ENCODE assay signal across 9 cellular contexts in the genomic region with DNA sequence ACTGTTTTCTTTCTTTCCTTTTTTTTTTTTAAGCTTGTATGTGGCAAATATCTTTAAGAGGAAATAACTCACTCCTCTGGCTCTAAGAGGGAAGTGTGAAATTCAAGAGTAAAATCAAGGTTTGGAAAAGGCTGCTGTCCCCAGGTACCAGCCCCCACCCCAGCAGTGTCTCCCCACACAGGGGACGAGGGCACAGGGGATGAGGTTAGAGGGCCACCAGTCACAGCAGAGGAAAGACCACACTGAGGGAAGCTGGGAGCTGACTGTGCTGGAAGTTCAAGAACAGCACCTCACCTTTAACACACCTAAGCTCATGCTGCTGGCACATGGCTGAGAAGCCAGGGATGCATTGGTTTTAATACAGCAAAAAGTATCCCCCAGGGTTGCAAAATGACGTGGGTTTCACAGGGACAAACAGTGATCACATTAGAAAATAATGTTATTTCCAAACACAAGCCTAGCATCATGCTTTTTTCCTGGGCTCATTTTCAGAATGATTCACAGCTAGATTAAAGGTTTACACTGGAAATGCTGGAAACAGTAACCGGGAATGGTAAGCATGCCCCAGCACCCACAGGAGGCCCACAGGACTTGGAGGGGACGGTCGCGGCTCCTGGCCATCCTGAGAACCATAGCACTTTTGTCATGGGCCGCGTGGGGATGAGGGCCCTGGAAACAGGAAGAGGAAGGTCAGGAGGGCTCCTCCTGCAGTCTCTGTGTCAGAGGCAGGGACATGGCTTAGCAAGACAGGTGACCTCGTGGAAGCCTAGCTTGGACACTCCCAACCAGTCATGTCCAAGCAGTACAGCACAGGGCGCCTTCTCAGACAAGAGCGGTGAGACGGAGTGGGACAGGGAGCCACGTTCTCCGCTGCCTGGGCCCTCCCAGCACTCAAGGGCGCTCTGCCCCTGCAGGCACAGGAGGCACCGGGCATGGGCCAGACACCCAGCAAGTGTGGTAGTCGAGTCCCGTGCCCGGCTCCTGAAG. TPM values are rescaled to one million over a fixed set of nuclear protein-coding genes. Genes with fewer than 3 reads are reported as not detected.
A peak's percentile ranks its signal among the peaks of the same experiment; 100 is the strongest.
DNase-seq lines count a peak whose midpoint lies in the region; ATAC-seq and TF ChIP-seq lines count a peak whose summit lies in the region.
"Had no signal": no experiment of that assay in that cellular context is flagged by ENCODE, and none has a peak within 500 bp of the region (broad histone marks: within the 10 kb centered on the region; RNA-seq: fewer than 3 reads in every experiment).

No MANE protein-coding gene starts in this region.

- no peak for TF ChIP-seq CTCF in right atrium auricular region (IDR thresholded peaks at IDR 0.05)

- H3K27ac ChIP-seq in GM23248 (peak overlapping the region; percentile 97), right atrium auricular region (no peak overlapping the region)

- H3K9ac ChIP-seq in GM23248: peak overlapping the region; percentile 80

- H3K9me3 Mint-ChIP-seq in stimulated activated effector memory CD8-positive, alpha-beta T cell treated with anti-CD3 and anti-CD28 coated beads, Interleukin-12 subunit alpha, Interleukin-12 subunit beta, amount 100 ng/mL, for 72 hours: no peaks in the 10 kb centered on the region

- H3K27ac Mint-ChIP-seq in stimulated activated effector memory CD8-positive, alpha-beta T cell treated with anti-CD3 and anti-CD28 coated beads, Interleukin-12 subunit alpha, Interleukin-12 subunit beta, amount 100 ng/mL, for 72 hours: peak overlapping the region; percentile 92

- H3K36me3 Mint-ChIP-seq in stimulated activated effector memory CD8-positive, alpha-beta T cell treated with anti-CD3 and anti-CD28 coated beads, Interleukin-12 subunit alpha, Interleukin-12 subunit beta, amount 100 ng/mL, for 72 hours: peaks cover 71% of the 10 kb centered on the region

- WGBS in GM23248 (ENCODE audit: low coverage in 1 of 2, low lambda C conversion rate in 2 of 2, missing lambda C conversion rate in 2 of 2), 2 experiments: 61 to 64% methylated on average over 19 of the region's 19 CpGs

- no peak overlapping the region for H3K4me3 ChIP-seq in GM23248
- H3K4me3 ChIP-seq in right atrium auricular region: no peak overlapping the region

- in situ Hi-C loops in GM23248 (cut with MboI): no loop called here

- H3K9me3 ChIP-seq in GM23248 (ENCODE audit: low read depth) (no peaks in the 10 kb centered on the region), right atrium auricular region (no peaks in the 10 kb centered on the region)

- H3K4me2 ChIP-seq in GM23248 (ENCODE audit: unreplicated experiment): peak overlapping the region; percentile 52

- H3K4me3 Mint-ChIP-seq in stimulated activated effector memory CD8-positive, alpha-beta T cell treated with anti-CD3 and anti-CD28 coated beads, Interleukin-12 subunit alpha, Interleukin-12 subunit beta, amount 100 ng/mL, for 72 hours: peak overlapping the region; percentile 47

- peaks cover 25% of the 10 kb centered on the region for H3K4me1 ChIP-seq in GM23248 (ENCODE audit: insufficient read depth)
- peaks cover 0 to 9% of the 10 kb centered on the region in 2 donors for H3K4me1 ChIP-seq in right atrium auricular region

- peaks cover 93% of the 10 kb centered on the region for H3K79me2 ChIP-seq in GM23248 (ENCODE audit: insufficient read depth)

- H3K9me2 ChIP-seq in GM23248 (ENCODE audit: insufficient read depth): no peaks in the 10 kb centered on the region

- H2AFZ ChIP-seq in GM23248: no peak overlapping the region

- H3K4me1 Mint-ChIP-seq in stimulated activated effector memory CD8-positive, alpha-beta T cell treated with anti-CD3 and anti-CD28 coated beads, Interleukin-12 subunit alpha, Interleukin-12 subunit beta, amount 100 ng/mL, for 72 hours: peaks cover 87% of the 10 kb centered on the region

- H3K27me3 ChIP-seq in GM23248 (replicated peaks; ENCODE audit: insufficient read depth): no peaks in the 10 kb centered on the region
- H3K27me3 ChIP-seq in right atrium auricular region: no peaks in the 10 kb centered on the region

- H3K36me3 ChIP-seq in GM23248 (ENCODE audit: low read depth) (peaks cover 6% of the 10 kb centered on the region; the same call in 1 of the 2 replicates), right atrium auricular region (peaks cover 15% of the 10 kb centered on the region)

- H4K20me1 ChIP-seq in GM23248 (ENCODE audit: insufficient read depth): peaks cover 3% of the 10 kb centered on the region; the same call in 1 of the 2 replicates

- H3F3A ChIP-seq in GM23248 (ENCODE audit: insufficient read depth): peaks cover 5% of the 10 kb centered on the region

- ATAC-seq in stimulated activated effector memory CD8-positive, alpha-beta T cell treated with anti-CD3 and anti-CD28 coated beads, Interleukin-12 subunit alpha, Interleukin-12 subunit beta, amount 100 ng/mL, for 72 hours: no peak
- no peak for ATAC-seq in HG03139 (IDR thresholded peaks at IDR 0.05; ENCODE audit: unreplicated experiment)

- DNase-seq in GM23248: peak; percentile 90
- DNase-seq in activated CD8-positive, alpha-beta memory T cell treated with anti-CD3 and anti-CD28 coated beads, Interleukin-2, amount 50 U/mL, for 48 hours: peak; percentile 48
- peak; percentile 57 for DNase-seq in right atrium auricular region (ENCODE audit: low spot score)
- no peak for DNase-seq in stimulated activated effector memory CD8-positive, alpha-beta T cell treated with anti-CD3 and anti-CD28 coated beads, Interleukin-12 subunit alpha, Interleukin-12 subunit beta, amount 100 ng/mL, for 72 hours (ENCODE audit: low spot score in 2 of 2)
- DNase-seq in hippocampal formation (lab: John Stamatoyannopoulos, UW): no peak
- no peak for DNase-seq in SHP77 (lab: John Stamatoyannopoulos, UW)
- DNase-seq in DMS 273 (lab: John Stamatoyannopoulos, UW; ENCODE audit: unreplicated experiment): no peak
- DNase-seq: T-helper 9 cell had no signal

RNA-seq across cellular contexts. Expression of gene LPCAT1, which starts 6.9 kb away (rescaled TPM):
- 31.6 and 48.4 TPM in 2 replicates for total RNA-seq in GM23248 (2014; rRNA removed; shearing (Covaris generic))
- polyA plus RNA-seq in GM23248 (2016; fragmentation: Nextera tagmentation; extraction: Ambion mirVana): 19.2 and 22.2 TPM in 2 replicates
- total RNA-seq in right atrium auricular region: 10 to 100 TPM; 13.2 to 18.1 TPM

Comparison
In these comparisons a context has a peak if more than half of its experiments do, and no peak if none do; other contexts are left out.
1. DNase-seq: peak in GM23248 (single experiment), activated CD8-positive, alpha-beta memory T cell treated with anti-CD3 and anti-CD28 coated beads, Interleukin-2, amount 50 U/mL, for 48 hours (single experiment) and right atrium auricular region (single experiment); none in stimulated activated effector memory CD8-positive, alpha-beta T cell treated with anti-CD3 and anti-CD28 coated beads, Interleukin-12 subunit alpha, Interleukin-12 subunit beta, amount 100 ng/mL, for 72 hours (0 of 2), hippocampal formation (0 of 2), SHP77 (0 of 2) and DMS 273 (single experiment).